ENCODE assay signal across 1 cellular context in the genomic region with DNA sequence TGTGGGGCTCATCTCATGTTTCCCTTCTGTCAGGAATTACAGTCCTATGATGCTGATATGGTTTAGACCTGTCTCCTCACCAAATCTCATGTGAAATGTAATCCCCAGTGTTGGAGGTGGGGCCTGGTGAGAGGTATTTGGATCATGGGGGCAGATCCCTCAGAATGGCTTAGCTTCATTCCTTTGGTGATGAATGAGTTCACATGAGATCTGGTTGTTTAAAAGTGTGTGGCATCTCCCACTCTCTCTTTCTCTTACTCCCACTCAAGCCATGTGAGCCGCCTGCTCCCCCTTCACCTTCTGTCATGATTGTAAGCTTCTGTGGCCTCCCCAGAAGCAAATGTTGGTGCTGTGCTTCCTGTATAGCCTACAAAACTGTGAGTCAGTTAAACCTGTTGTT.
TF ChIP-seq lines count a peak whose summit lies in the region.

No MANE protein-coding gene starts in this region.

TF ChIP-seq in HEK293, 187 proteins besides CTCF, POLR2A, EP300 and RAD21 (continued from another document):
- TF ChIP-seq ZNF174 (tag by site-specific recombination; IDR thresholded peaks at IDR 0.05), result no peak
- no peak for TF ChIP-seq ZNF112 (tag by site-specific recombination; IDR thresholded peaks at IDR 0.05)
- no peak for TF ChIP-seq ZNF121 (tag by site-specific recombination; IDR thresholded peaks at IDR 0.05)
- TF ChIP-seq ZNF561 (tag by site-specific recombination; IDR thresholded peaks at IDR 0.05; ENCODE audit: borderline replicate concordance), result no peak
- no peak for TF ChIP-seq MEIS1 (CRISPR knock-in tag; IDR thresholded peaks at IDR 0.05; ENCODE audit: borderline replicate concordance)
